Comparison of ENCODE assay signal across 22 cellular contexts in genomic region chr11:66121453-66121852, GRCh38. TPM values are rescaled to one million over a fixed set of nuclear protein-coding genes. Genes with fewer than 3 reads are reported as not detected.
A peak's percentile ranks its signal among the peaks of the same experiment; 100 is the strongest.
DNase-seq lines count a peak whose midpoint lies in the region; ATAC-seq, FAIRE-seq and TF ChIP-seq lines count a peak whose summit lies in the region.
"Had no signal": no experiment of that assay in that cellular context is flagged by ENCODE, and none has a peak within 500 bp of the region (broad histone marks: within the 10 kb centered on the region; RNA-seq: fewer than 3 reads in every experiment).

No MANE protein-coding gene starts in this region.

- dilution Hi-C loops in IMR-90 (cut with HindIII; ENCODE audit: low sequenced_read_pairs, unreplicated experiment) = no loop called here

- no peak overlapping the region for H2BK120ac ChIP-seq in IMR-90 (ENCODE audit: low read depth, low read length)

- H3K4me3 ChIP-seq in IMR-90 (ENCODE audit: insufficient read depth, low read depth, low read length) (no peak overlapping the region), fibroblast of villous mesenchyme (ENCODE audit: low read depth, low read length) (no peak overlapping the region), neutrophil (ENCODE audit: low read depth in 1 of 2, low read length in 1 of 2) (no peak overlapping the region), kidney (ENCODE audit: low read length in 2 of 2) (peak overlapping the region in 1 of 2 donors; percentile 8)
- H3K4me3 ChIP-seq: left lung, spleen, upper lobe of right lung had no signal

- CTCF ChIA-PET in IMR-90 (lab: Yijun Ruan, JAX) = no interaction called here

- no TSS peak for BruUV-seq in IMR-90 (replicated peaks; lab: Mats Ljungman, UMichigan)

- DNase-seq in T-helper 1 cell (no peak), IMR-90 (no peak), fibroblast of villous mesenchyme (ENCODE audit: low read depth) (peak; percentile 55), superior temporal gyrus (ENCODE audit: extremely low spot score) (no peak), kidney (no peak)
- DNase-seq in activated T-cell treated with anti-CD3 and anti-CD28 coated beads, Interleukin-2, amount 50 U/mL, for 48 hours = no peak
- DNase-seq: 8988T; activated CD4-positive, alpha-beta T cell treated with anti-CD3 and anti-CD28 coated beads, Interleukin-2, amount 10 ng/mL, durations not matched to agents 7 days and 5 days; activated gamma-delta T cell; left lung; NCI-H1092; NCI-H1930; NCI-H345; NCI-H82; Right ventricle myocardium superior; spleen; stimulated activated CD4-positive, alpha-beta T cell treated with anti-CD3 and anti-CD28 coated beads, Interleukin-4, amount 100 ng/mL, for 4 hours; T-helper 2 cell; upper lobe of right lung had no signal

- TF ChIP-seq POLR2A in IMR-90 (IDR thresholded peaks at IDR 0.05; ENCODE audit: low read depth, low read length) = no peak

- no peak overlapping the region for H2AFZ ChIP-seq in IMR-90 (replicated peaks; ENCODE audit: low read length, poor library complexity)

- H3K4me2 ChIP-seq in IMR-90 (ENCODE audit: low read depth, low read length) = no peak overlapping the region

- H2AK9ac ChIP-seq in IMR-90 (replicated peaks; ENCODE audit: low read depth, low read length, poor library complexity) = no peak overlapping the region

- no peaks in the 10 kb centered on the region for H3K27me3 Mint-ChIP-seq in T-helper 1 cell treated with Interleukin-12 subunit alpha and Interleukin-12 subunit beta and Interleukin-4 antibody, amounts not matched to agents 30 μg/mL and 1 μg/mL, for 36 hours (ENCODE audit: low read depth)
- H3K27me3 Mint-ChIP-seq: activated CD4-positive, alpha-beta T cell treated with anti-CD3 and anti-CD28 coated beads, Interleukin-2, amount 10 ng/mL, durations not matched to agents 7 days and 5 days had no signal

- H3K23ac ChIP-seq in IMR-90 (ENCODE audit: low read depth, low read length) = peak overlapping the region; percentile 8; the same call in 1 of the 2 replicates

- no peak for FAIRE-seq in kidney (lab: Jason Lieb, UNC)
- FAIRE-seq: D721Med had no signal

- H3K27ac ChIP-seq in IMR-90 (ENCODE audit: insufficient read depth, low read length) (no peak overlapping the region), neutrophil (peak overlapping the region; percentile 21), kidney (ENCODE audit: low read depth in 2 of 2, low read length in 2 of 2) (peak overlapping the region in 1 of 2 donors; percentile 12)
- H3K27ac ChIP-seq: left lung, spleen, upper lobe of right lung had no signal

- H3K36me3 Mint-ChIP-seq in T-helper 1 cell treated with Interleukin-12 subunit alpha and Interleukin-12 subunit beta and Interleukin-4 antibody, amounts not matched to agents 30 μg/mL and 1 μg/mL, for 36 hours (ENCODE audit: low read depth) = peaks cover 3% of the 10 kb centered on the region

- no peak overlapping the region for H3K4ac ChIP-seq in IMR-90 (ENCODE audit: low read depth, low read length)

- no peak for TF ChIP-seq RAD21 in IMR-90 (IDR thresholded peaks at IDR 0.05; ENCODE audit: low read length)

- H3K27me3 ChIP-seq in IMR-90 (ENCODE audit: control insufficient read depth, insufficient read depth, low read length) = no peaks in the 10 kb centered on the region
- H3K27me3 ChIP-seq in neutrophil = no peaks in the 10 kb centered on the region
- H3K27me3 ChIP-seq: left lung, spleen, upper lobe of right lung had no signal

- no peak overlapping the region for H4K5ac ChIP-seq in IMR-90 (ENCODE audit: low read depth, low read length)

- H3K4me1 ChIP-seq in IMR-90 (ENCODE audit: control insufficient read depth, insufficient read depth, low read length) (peaks cover 16% of the 10 kb centered on the region), neutrophil (ENCODE audit: control insufficient read depth in 1 of 2, insufficient read depth in 1 of 2, low read depth in 1 of 2, low read length in 1 of 2) (peaks cover 11 to 13% of the 10 kb centered on the region in 2 experiments), kidney (ENCODE audit: control insufficient read depth in 1 of 2, insufficient read depth in 1 of 2, low read depth in 1 of 2, low read length in 2 of 2) (peaks cover 20 to 34% of the 10 kb centered on the region in 2 donors)

- TF ChIP-seq CTCF in IMR-90 (conservative IDR thresholded peaks at IDR 0.05; ENCODE audit: low read depth, low read length) (no peak), fibroblast of villous mesenchyme (IDR thresholded peaks at IDR 0.05; ENCODE audit: insufficient read depth, low read depth, low read length) (no peak), neutrophil (IDR thresholded peaks at IDR 0.05) (no peak), kidney (IDR thresholded peaks at IDR 0.05; ENCODE audit: borderline replicate concordance, extremely low read depth, insufficient read depth) (no peak)

- H2AK5ac ChIP-seq in IMR-90 (ENCODE audit: low read depth, low read length) = no peak overlapping the region

- H3K14ac ChIP-seq in IMR-90 (replicated peaks; ENCODE audit: low read depth, low read length) = no peak overlapping the region

- H4K20me1 ChIP-seq in IMR-90 (ENCODE audit: insufficient read depth, low read length) = peaks cover 11% of the 10 kb centered on the region

- H3K36me3 ChIP-seq in IMR-90 (ENCODE audit: control insufficient read depth, insufficient read depth, low read length) (no peaks in the 10 kb centered on the region), neutrophil (no peaks in the 10 kb centered on the region), kidney (ENCODE audit: control insufficient read depth in 1 of 2, insufficient read depth in 2 of 2, low read length in 2 of 2) (no peaks in the 10 kb centered on the region)
- H3K36me3 ChIP-seq: left lung, spleen, upper lobe of right lung had no signal

- no peak for ATAC-seq in IMR-90 (ENCODE audit: low read depth)
- ATAC-seq: left lung, upper lobe of right lung had no signal

- no CpG with 5 or more reads among the region's 2 CpGs for WGBS in IMR-90 (ENCODE audit: extremely low coverage in 2 of 2, insufficient read length in 1 of 2), 2 experiments

- no peak overlapping the region for H3K56ac ChIP-seq in IMR-90 (ENCODE audit: extremely low read depth, insufficient read depth, low read length)

- H4K8ac ChIP-seq in IMR-90 (ENCODE audit: low read depth in 2 of 2, low read length in 2 of 2) = no peak overlapping the region

- H3K9me3 ChIP-seq in IMR-90 (ENCODE audit: control insufficient read depth, insufficient read depth, low read length) (no peaks in the 10 kb centered on the region), neutrophil (no peaks in the 10 kb centered on the region), kidney (ENCODE audit: control insufficient read depth in 1 of 2, low read length in 2 of 2) (no peaks in the 10 kb centered on the region)
- H3K9me3 ChIP-seq: left lung, spleen, upper lobe of right lung had no signal

- H4K91ac ChIP-seq in IMR-90 (ENCODE audit: insufficient read depth, low read depth, low read length) = no peak overlapping the region

- H3K9me1 ChIP-seq in IMR-90 (ENCODE audit: insufficient read depth, low read length) = peaks cover 11% of the 10 kb centered on the region

- no peaks in the 10 kb centered on the region for H3K9me3 Mint-ChIP-seq in T-helper 1 cell treated with Interleukin-12 subunit alpha and Interleukin-12 subunit beta and Interleukin-4 antibody, amounts not matched to agents 30 μg/mL and 1 μg/mL, for 36 hours
- H3K9me3 Mint-ChIP-seq: activated CD4-positive, alpha-beta T cell treated with anti-CD3 and anti-CD28 coated beads, Interleukin-2, amount 10 ng/mL, durations not matched to agents 7 days and 5 days had no signal

- no peak overlapping the region for H2BK5ac ChIP-seq in IMR-90 (ENCODE audit: low read depth, low read length, poor library complexity, severe bottlenecking)

- H2BK20ac ChIP-seq in IMR-90 (ENCODE audit: low read depth, low read length) = no peak overlapping the region

- H3K79me1 ChIP-seq in IMR-90 (ENCODE audit: low read depth in 1 of 2, low read length in 2 of 2) = peaks cover 30 to 72% of the 10 kb centered on the region in 2 experiments

- H3K9ac ChIP-seq in IMR-90 (ENCODE audit: low read depth, low read length) (no peak overlapping the region), kidney (ENCODE audit: low read length in 2 of 2) (no peak overlapping the region)

- no peak overlapping the region for H2BK15ac ChIP-seq in IMR-90 (ENCODE audit: low read depth, low read length)

- intact Hi-C loops in IMR-90 (cut with micrococcal nuclease) (no loop called here), kidney (cut with DNase I) (no loop called here)

- POLR2A ChIA-PET in IMR-90 (lab: Charles Lee; ENCODE audit: unreplicated experiment) = no interaction called here

- peaks cover 52% of the 10 kb centered on the region for H3K4me1 Mint-ChIP-seq in T-helper 1 cell treated with Interleukin-12 subunit alpha and Interleukin-12 subunit beta and Interleukin-4 antibody, amounts not matched to agents 30 μg/mL and 1 μg/mL, for 36 hours (ENCODE audit: low read depth)

- H3K18ac ChIP-seq in IMR-90 (ENCODE audit: low read depth, low read length) = no peak overlapping the region

- peak overlapping the region; percentile 18 for H3K27ac Mint-ChIP-seq in T-helper 1 cell treated with Interleukin-12 subunit alpha and Interleukin-12 subunit beta and Interleukin-4 antibody, amounts not matched to agents 30 μg/mL and 1 μg/mL, for 36 hours
- H3K27ac Mint-ChIP-seq: activated CD4-positive, alpha-beta T cell treated with anti-CD3 and anti-CD28 coated beads, Interleukin-2, amount 10 ng/mL, durations not matched to agents 7 days and 5 days had no signal

- in situ Hi-C loops in IMR-90 (cut with MboI; ENCODE audit: low sequenced_read_pairs) = no loop called here

- H3K4me3 Mint-ChIP-seq in T-helper 1 cell treated with Interleukin-12 subunit alpha and Interleukin-12 subunit beta and Interleukin-4 antibody, amounts not matched to agents 30 μg/mL and 1 μg/mL, for 36 hours = no peak overlapping the region
- H3K4me3 Mint-ChIP-seq: activated CD4-positive, alpha-beta T cell treated with anti-CD3 and anti-CD28 coated beads, Interleukin-2, amount 10 ng/mL, durations not matched to agents 7 days and 5 days had no signal

TF ChIP-seq in IMR-90, 13 proteins besides CTCF, POLR2A, EP300 and RAD21 (continues in another document):
- TF ChIP-seq FOS (IDR thresholded peaks at IDR 0.05; ENCODE audit: low read depth, low read length) (no peak), MXI1 (IDR thresholded peaks at IDR 0.05; ENCODE audit: borderline replicate concordance, low read depth, low read length) (no peak), BHLHE40 (IDR thresholded peaks at IDR 0.05; ENCODE audit: low read depth, low read length) (no peak), MAFK (IDR thresholded peaks at IDR 0.05; ENCODE audit: low read depth, low read length) (no peak)

RNA-seq across cellular contexts. Expression of gene PACS1, which starts 51.4 kb away (rescaled TPM):
- total RNA-seq in IMR-90 (2012; rRNA removed) (7.3 and 8.6 TPM in 2 replicates), fibroblast of villous mesenchyme (36.7 and 41.2 TPM in 2 replicates), kidney (91.8 TPM)
- polyA plus RNA-seq in IMR-90 (2012; rRNA removed) (29.0 and 32.0 TPM in 2 replicates), kidney (ENCODE audit: insufficient read depth, low read depth, low replicate concordance) (23.7 TPM)
- 22.7 and 37.8 TPM in 2 replicates for polyA plus RNA-seq in IMR-90 (2012; cell fraction: cytosol; rRNA removed)
- polyA plus RNA-seq in IMR-90 (2012; cell fraction: nucleus; rRNA removed; ENCODE audit: low replicate concordance) = 54.0 and 75.8 TPM in 2 replicates
